ENCODE assay signal across 22 cellular contexts in genomic region chr1:223494926-223495645, GRCh38.
DNase-seq lines count a peak whose midpoint lies in the region; ATAC-seq, FAIRE-seq and TF ChIP-seq lines count a peak whose summit lies in the region.
"Had no signal": no experiment of that assay in that cellular context is flagged by ENCODE, and none has a peak within 500 bp of the region (broad histone marks: within the 10 kb centered on the region; RNA-seq: fewer than 3 reads in every experiment).

No MANE protein-coding gene starts in this region.

- H3K23ac ChIP-seq in IMR-90 (ENCODE audit: low read depth, low read length) (no peak overlapping the region), H1 (ENCODE audit: insufficient read length) (no peak overlapping the region)

- no peak for DNase-seq in IMR-90
- DNase-seq in H1 (ENCODE audit: low read depth in 1 of 2, low spot score in 2 of 2), result no peak
- DNase-seq in neural progenitor cell (ENCODE audit: low spot score), result no peak
- no peak for DNase-seq in left ventricle myocardium inferior
- no peak for DNase-seq in CD14-positive monocyte (ENCODE audit: low spot score)
- DNase-seq: 8988T; ACHN; AML-193; BE2C; CD4-positive, alpha-beta memory T cell; COR-L47; DMS153; DND-41; GOT3; H7; HCEC 1CT had no signal

- H2BK20ac ChIP-seq in IMR-90 (ENCODE audit: low read depth, low read length) (no peak overlapping the region), H1 (ENCODE audit: low read length) (no peak overlapping the region)

- H2BK5ac ChIP-seq in IMR-90 (ENCODE audit: low read depth, low read length, poor library complexity, severe bottlenecking) (no peak overlapping the region), H1 (ENCODE audit: low read depth, low read length) (no peak overlapping the region)

- peaks cover 6% of the 10 kb centered on the region for H3F3A ChIP-seq in neural progenitor cell (ENCODE audit: low read depth)

- H3K18ac ChIP-seq in IMR-90 (ENCODE audit: low read depth, low read length) (no peak overlapping the region), H1 (ENCODE audit: extremely low read depth, low read length) (no peak overlapping the region)

- no peak for TF ChIP-seq RAD21 in IMR-90 (IDR thresholded peaks at IDR 0.05; ENCODE audit: low read length)
- TF ChIP-seq RAD21 in H1 (IDR thresholded peaks at IDR 0.05 in 1 of 2, conservative IDR thresholded peaks at IDR 0.05 in 1 of 2; ENCODE audit: low read depth in 2 of 2, low read length in 2 of 2), result no peak

- no peak overlapping the region for H3K14ac ChIP-seq in IMR-90 (replicated peaks; ENCODE audit: low read depth, low read length)
- no peak overlapping the region for H3K14ac ChIP-seq in H1 (ENCODE audit: insufficient read length)

- H3K4me1 ChIP-seq in IMR-90 (ENCODE audit: control insufficient read depth, insufficient read depth, low read length), result no peaks in the 10 kb centered on the region
- H3K4me1 ChIP-seq in H1 (replicated peaks in 1 of 4; ENCODE audit: control insufficient read depth in 3 of 4, insufficient read depth in 4 of 4, low read length in 3 of 4), result peaks cover 0 to 3% (median 0%) of the 10 kb centered on the region in 4 experiments; a peak in 3 of 7 replicates
- peaks cover 12% of the 10 kb centered on the region for H3K4me1 ChIP-seq in neural progenitor cell
- H3K4me1 ChIP-seq in left ventricle myocardium inferior, result no peaks in the 10 kb centered on the region
- H3K4me1 ChIP-seq: A549; BLaER1 treated with 17β-estradiol and CSF1 and Interleukin-3, amounts not matched to agents 10 nM and 100 nM had no signal

- H3K79me2 ChIP-seq in H1 (ENCODE audit: control insufficient read depth in 1 of 2, insufficient read depth in 2 of 2, low read length in 2 of 2) (no peaks in the 10 kb centered on the region), neural progenitor cell (ENCODE audit: low read depth) (no peaks in the 10 kb centered on the region)

- TF ChIP-seq EP300 in H1 (IDR thresholded peaks at IDR 0.05; ENCODE audit: borderline replicate concordance in 1 of 2, low read depth in 2 of 2, low read length in 2 of 2), result no peak

- H3K4me2 ChIP-seq in IMR-90 (ENCODE audit: low read depth, low read length) (no peak overlapping the region), H1 (ENCODE audit: insufficient read depth in 1 of 2, low read depth in 2 of 2, low read length in 2 of 2) (no peak overlapping the region), neural progenitor cell (no peak overlapping the region)
- H3K4me2 ChIP-seq: A549; BLaER1 treated with 17β-estradiol and CSF1 and Interleukin-3, amounts not matched to agents 10 nM and 100 nM had no signal

- TF ChIP-seq CTCF in IMR-90 (conservative IDR thresholded peaks at IDR 0.05; ENCODE audit: low read depth, low read length), result no peak
- TF ChIP-seq CTCF in H1 (IDR thresholded peaks at IDR 0.05; ENCODE audit: control extremely low read depth in 1 of 3, insufficient read depth in 1 of 3, low read depth in 1 of 3, low read length in 3 of 3), result no peak
- TF ChIP-seq CTCF in neural progenitor cell (IDR thresholded peaks at IDR 0.05), result no peak
- no peak for TF ChIP-seq CTCF in left ventricle myocardium inferior (IDR thresholded peaks at IDR 0.05; ENCODE audit: borderline replicate concordance)
- no peak for TF ChIP-seq CTCF in CD14-positive monocyte (IDR thresholded peaks at IDR 0.05)

- H2BK12ac ChIP-seq in H1 (ENCODE audit: low read depth, low read length), result no peak overlapping the region

- H3K27me3 ChIP-seq in IMR-90 (ENCODE audit: control insufficient read depth, insufficient read depth, low read length), result peaks cover 1% of the 10 kb centered on the region
- H3K27me3 ChIP-seq in H1 (replicated peaks in 1 of 4; ENCODE audit: control insufficient read depth in 3 of 4, extremely low read depth in 1 of 4, insufficient read depth in 3 of 4, low read length in 3 of 4), result no peaks in the 10 kb centered on the region
- no peaks in the 10 kb centered on the region for H3K27me3 ChIP-seq in neural progenitor cell
- H3K27me3 ChIP-seq in left ventricle myocardium inferior (ENCODE audit: low read depth), result no peaks in the 10 kb centered on the region
- H3K27me3 ChIP-seq: BE2C; BLaER1 treated with 17β-estradiol and CSF1 and Interleukin-3, amounts not matched to agents 10 nM and 100 nM had no signal

- CTCF ChIA-PET in IMR-90 (lab: Yijun Ruan, JAX) (no interaction called here), H1 (lab: Charles Lee; ENCODE audit: partially characterized antibody) (interaction anchor here (1.1 to 1.5 kb wide), 3 partner anchors 12 to 40 kb away, joined by 3 to 5 read pairs (median 4); no protein-coding TSS in a partner anchor)

- no peak for FAIRE-seq in H1 (lab: Jason Lieb, UNC)
- FAIRE-seq: A549, G401.6, GM12892 had no signal

- H3K9me3 ChIP-seq in IMR-90 (ENCODE audit: control insufficient read depth, insufficient read depth, low read length) (no peaks in the 10 kb centered on the region), H1 (ENCODE audit: insufficient read depth in 2 of 2, low read depth in 1 of 2, low read length in 1 of 2) (no peaks in the 10 kb centered on the region), neural progenitor cell (ENCODE audit: low read depth) (no peaks in the 10 kb centered on the region), left ventricle myocardium inferior (replicated peaks) (no peaks in the 10 kb centered on the region)
- H3K9me3 ChIP-seq: A549; BE2C; BLaER1 treated with 17β-estradiol and CSF1 and Interleukin-3, amounts not matched to agents 10 nM and 100 nM had no signal

- H2AFZ ChIP-seq in IMR-90 (replicated peaks; ENCODE audit: low read length, poor library complexity) (no peak overlapping the region), H1 (ENCODE audit: low read length) (no peak overlapping the region), neural progenitor cell (replicated peaks) (no peak overlapping the region)

- no peak for ATAC-seq in IMR-90 (ENCODE audit: low read depth)
- ATAC-seq in HG03196 (IDR thresholded peaks at IDR 0.05; ENCODE audit: unreplicated experiment), result no peak
- no peak for ATAC-seq in HG02981 (IDR thresholded peaks at IDR 0.05; ENCODE audit: unreplicated experiment)
- ATAC-seq: A549 had no signal

- H4K91ac ChIP-seq in IMR-90 (ENCODE audit: insufficient read depth, low read depth, low read length), result no peak overlapping the region
- H4K91ac ChIP-seq in H1 (replicated peaks; ENCODE audit: insufficient read length, low read length), result no peak overlapping the region

- peak overlapping the region; percentile 5 for H2AK9ac ChIP-seq in IMR-90 (replicated peaks; ENCODE audit: low read depth, low read length, poor library complexity)

- POLR2A ChIA-PET in IMR-90 (lab: Charles Lee; ENCODE audit: unreplicated experiment) (no interaction called here), H1 (lab: Charles Lee; ENCODE audit: partially characterized antibody) (no interaction called here)

- no peaks in the 10 kb centered on the region for H3K36me3 Mint-ChIP-seq in neural progenitor cell
- no peaks in the 10 kb centered on the region for H3K36me3 Mint-ChIP-seq in CD14-positive monocyte
- H3K36me3 Mint-ChIP-seq: CD4-positive, alpha-beta memory T cell had no signal

- H3K9me1 ChIP-seq in IMR-90 (ENCODE audit: insufficient read depth, low read length), result no peaks in the 10 kb centered on the region

- H2BK15ac ChIP-seq in IMR-90 (ENCODE audit: low read depth, low read length) (no peak overlapping the region), H1 (ENCODE audit: low read length) (no peak overlapping the region)

- H4K5ac ChIP-seq in IMR-90 (ENCODE audit: low read depth, low read length) (no peak overlapping the region), H1 (ENCODE audit: insufficient read length, low read depth, low read length) (no peak overlapping the region)

- H3K79me1 ChIP-seq in IMR-90 (ENCODE audit: low read depth in 1 of 2, low read length in 2 of 2) (no peaks in the 10 kb centered on the region), H1 (ENCODE audit: low read depth, low read length) (no peaks in the 10 kb centered on the region)

- H3K56ac ChIP-seq in IMR-90 (ENCODE audit: extremely low read depth, insufficient read depth, low read length), result no peak overlapping the region
- H3K56ac ChIP-seq in H1 (replicated peaks; ENCODE audit: insufficient read length, low read depth, low read length), result no peak overlapping the region

- no peaks in the 10 kb centered on the region for H3K36me3 ChIP-seq in IMR-90 (ENCODE audit: control insufficient read depth, insufficient read depth, low read length)
- H3K36me3 ChIP-seq in H1 (ENCODE audit: control insufficient read depth in 2 of 4, insufficient read depth in 4 of 4, low read length in 3 of 4), result no peaks in the 10 kb centered on the region
- H3K36me3 ChIP-seq in neural progenitor cell, result no peaks in the 10 kb centered on the region
- H3K36me3 ChIP-seq in left ventricle myocardium inferior, result no peaks in the 10 kb centered on the region
- H3K36me3 ChIP-seq: BE2C; BLaER1 treated with 17β-estradiol and CSF1 and Interleukin-3, amounts not matched to agents 10 nM and 100 nM had no signal

- TF ChIP-seq POLR2A in IMR-90 (IDR thresholded peaks at IDR 0.05; ENCODE audit: low read depth, low read length), result no peak
- no peak for TF ChIP-seq POLR2A in H1 (IDR thresholded peaks at IDR 0.05; ENCODE audit: control extremely low read depth in 1 of 2, low read depth in 2 of 2, low read length in 2 of 2)

- H3K4me1 Mint-ChIP-seq in neural progenitor cell, result peaks cover 17% of the 10 kb centered on the region
- no peaks in the 10 kb centered on the region for H3K4me1 Mint-ChIP-seq in CD14-positive monocyte

- H2AK5ac ChIP-seq in IMR-90 (ENCODE audit: low read depth, low read length) (no peak overlapping the region), H1 (ENCODE audit: low read depth, low read length) (no peak overlapping the region)

- intact Hi-C loops in IMR-90 (cut with micrococcal nuclease) (no loop called here), left ventricle myocardium inferior (cut with micrococcal nuclease) (no loop called here), CD14-positive monocyte (cut with micrococcal nuclease) (no loop called here)

- in situ Hi-C loops in IMR-90 (cut with MboI; ENCODE audit: low sequenced_read_pairs), result no loop called here

- H3K27me3 Mint-ChIP-seq in neural progenitor cell (ENCODE audit: insufficient read depth, low read depth), result peaks cover 7% of the 10 kb centered on the region
- H3K27me3 Mint-ChIP-seq in CD14-positive monocyte (ENCODE audit: low read depth in 3 of 3), result peaks cover 1 to 5% (median 4%) of the 10 kb centered on the region in 3 donors
- H3K27me3 Mint-ChIP-seq: CD4-positive, alpha-beta memory T cell had no signal

- H3K4ac ChIP-seq in IMR-90 (ENCODE audit: low read depth, low read length), result no peak overlapping the region
- no peak overlapping the region for H3K4ac ChIP-seq in H1 (replicated peaks; ENCODE audit: insufficient read length, low read depth, low read length)

- 87% methylated on average over 6 of the region's 11 CpGs; no CpG with 5 or more reads in 1 of the 2 experiments for WGBS in IMR-90 (ENCODE audit: extremely low coverage in 2 of 2, insufficient read length in 1 of 2), 2 experiments
- WGBS in H1 (ENCODE audit: extremely low coverage in 1 of 2, insufficient coverage in 1 of 2, insufficient read length in 1 of 2, insufficient replicate concordance in 2 of 2, low coverage in 1 of 2, low lambda C conversion rate in 2 of 2, missing lambda C conversion rate in 1 of 2), 2 experiments, result 96% methylated on average over 11 of the region's 11 CpGs; no CpG with 5 or more reads in 1 of the 2 experiments

- H3K9me3 Mint-ChIP-seq in neural progenitor cell, result peaks cover 5% of the 10 kb centered on the region
- peaks cover 0 to 13% (median 5%) of the 10 kb centered on the region in 7 donors for H3K9me3 Mint-ChIP-seq in CD14-positive monocyte

- no peak overlapping the region for H2BK120ac ChIP-seq in IMR-90 (ENCODE audit: low read depth, low read length)
- H2BK120ac ChIP-seq in H1 (replicated peaks; ENCODE audit: low read depth, low read length), result no peak overlapping the region

- H4K8ac ChIP-seq in IMR-90 (ENCODE audit: low read depth in 2 of 2, low read length in 2 of 2) (no peak overlapping the region), H1 (ENCODE audit: extremely low read depth, insufficient read depth, low read length) (peak overlapping the region; percentile 44; the same call in 1 of the 2 replicates)

- H3K27ac Mint-ChIP-seq in neural progenitor cell, result peak overlapping the region; percentile 32
- no peak overlapping the region for H3K27ac Mint-ChIP-seq in CD14-positive monocyte
- H3K27ac Mint-ChIP-seq: CD4-positive, alpha-beta memory T cell had no signal

- H3K4me3 Mint-ChIP-seq in neural progenitor cell (no peak overlapping the region), CD14-positive monocyte (no peak overlapping the region)
- H3K4me3 Mint-ChIP-seq: CD4-positive, alpha-beta memory T cell had no signal

- dilution Hi-C loops in IMR-90 (cut with HindIII; ENCODE audit: low sequenced_read_pairs, unreplicated experiment), result no loop called here

- no peaks in the 10 kb centered on the region for H4K20me1 ChIP-seq in IMR-90 (ENCODE audit: insufficient read depth, low read length)
- H4K20me1 ChIP-seq in H1 (replicated peaks in 1 of 2; ENCODE audit: control insufficient read depth in 1 of 2, insufficient read depth in 2 of 2, low read length in 2 of 2), result no peaks in the 10 kb centered on the region
- no peaks in the 10 kb centered on the region for H4K20me1 ChIP-seq in neural progenitor cell (ENCODE audit: low read depth)
- H4K20me1 ChIP-seq: BLaER1 treated with 17β-estradiol and CSF1 and Interleukin-3, amounts not matched to agents 10 nM and 100 nM had no signal

- BruUV-seq in IMR-90 (replicated peaks; lab: Mats Ljungman, UMichigan), result no TSS peak

- H3K4me3 ChIP-seq in IMR-90 (ENCODE audit: insufficient read depth, low read depth, low read length), result no peak overlapping the region
- H3K4me3 ChIP-seq in H1 (ENCODE audit: extremely low read depth in 1 of 4, insufficient read depth in 2 of 4, low read depth in 3 of 4, low read length in 4 of 4), result no peak overlapping the region
- no peak overlapping the region for H3K4me3 ChIP-seq in neural progenitor cell
- no peak overlapping the region for H3K4me3 ChIP-seq in left ventricle myocardium inferior
- H3K4me3 ChIP-seq: A549; BLaER1 treated with 17β-estradiol and CSF1 and Interleukin-3, amounts not matched to agents 10 nM and 100 nM had no signal

- H3K23me2 ChIP-seq in H1 (ENCODE audit: low read depth, low read length), result no peaks in the 10 kb centered on the region

- H3K9ac ChIP-seq in IMR-90 (ENCODE audit: low read depth, low read length) (no peak overlapping the region), H1 (replicated peaks in 1 of 4; ENCODE audit: extremely low read depth in 1 of 4, low read depth in 3 of 4, low read length in 3 of 4) (no peak overlapping the region), neural progenitor cell (no peak overlapping the region)
- H3K9ac ChIP-seq: BLaER1 treated with 17β-estradiol and CSF1 and Interleukin-3, amounts not matched to agents 10 nM and 100 nM had no signal

- H3K27ac ChIP-seq in IMR-90 (ENCODE audit: insufficient read depth, low read length) (no peak overlapping the region), H1 (ENCODE audit: low read depth, low read length) (no peak overlapping the region), neural progenitor cell (no peak overlapping the region), left ventricle myocardium inferior (replicated peaks) (no peak overlapping the region)
- H3K27ac ChIP-seq: A549; BLaER1 treated with 17β-estradiol and CSF1 and Interleukin-3, amounts not matched to agents 10 nM and 100 nM had no signal
